ENCODE assay signal across 8 cellular contexts in the genomic region with DNA sequence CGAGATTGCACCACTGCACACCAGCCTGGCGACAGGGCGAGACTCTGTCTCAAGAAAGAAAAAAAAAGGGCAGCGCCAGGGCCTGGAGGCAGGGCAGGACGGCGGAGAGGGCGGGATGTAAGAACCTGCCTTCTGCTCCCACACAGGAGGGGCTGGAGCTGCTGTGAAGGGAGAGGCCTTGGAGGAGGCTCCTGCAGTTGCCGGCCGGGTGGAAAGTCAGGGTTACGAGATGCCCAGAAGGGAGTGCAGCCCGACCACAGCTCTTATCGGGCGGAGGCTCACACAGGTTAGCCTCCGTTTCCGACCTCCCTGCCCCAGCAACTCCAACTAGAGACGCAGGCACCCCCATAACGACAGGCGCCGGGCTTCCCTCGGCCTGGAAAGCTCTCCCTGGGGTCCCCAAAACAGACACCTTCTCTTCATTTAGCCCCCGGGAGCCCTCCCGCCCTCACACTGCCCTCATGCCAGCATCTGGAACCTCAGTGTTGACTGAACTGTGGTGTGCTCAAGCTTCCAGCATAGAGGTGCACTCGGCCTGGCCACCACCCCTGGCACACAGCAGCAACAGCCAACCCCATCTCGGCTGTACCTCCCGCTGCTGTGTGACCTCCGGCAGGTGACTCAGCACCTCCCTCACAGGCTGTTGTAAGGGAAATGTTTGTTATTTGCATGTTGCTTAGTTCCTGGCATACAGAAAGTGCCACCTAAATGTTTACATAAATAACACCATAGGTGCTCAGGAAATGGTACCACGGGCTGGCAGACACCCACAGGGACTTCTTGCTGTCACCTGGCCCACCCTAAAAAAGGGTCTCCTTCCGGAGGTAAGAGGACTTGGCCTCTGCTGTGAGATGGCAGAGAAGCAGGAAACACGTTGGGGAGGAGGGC. TPM values are rescaled to one million over a fixed set of nuclear protein-coding genes. Genes with fewer than 3 reads are reported as not detected.
DNase-seq lines count a peak whose midpoint lies in the region; ATAC-seq and TF ChIP-seq lines count a peak whose summit lies in the region.

No MANE protein-coding gene starts in this region.

- POLR2A ChIA-PET in GM10248 (lab: Yijun Ruan, JAX) = no interaction called here

- peaks cover 50% of the 10 kb centered on the region for H3K27me3 Mint-ChIP-seq in activated CD8-positive, alpha-beta memory T cell treated with anti-CD3 and anti-CD28 coated beads, Interleukin-2, amount 10 ng/mL, durations not matched to agents 7 days and 5 days
- H3K27me3 Mint-ChIP-seq in progenitor cell of endocrine pancreas = peaks cover 25% of the 10 kb centered on the region

- peaks cover 2% of the 10 kb centered on the region for H3K4me1 Mint-ChIP-seq in activated CD8-positive, alpha-beta memory T cell treated with anti-CD3 and anti-CD28 coated beads, Interleukin-2, amount 10 ng/mL, durations not matched to agents 7 days and 5 days
- H3K4me1 Mint-ChIP-seq in progenitor cell of endocrine pancreas (ENCODE audit: low read depth) = peaks cover 15% of the 10 kb centered on the region

- TF ChIP-seq CTCF in fibroblast of pulmonary artery (IDR thresholded peaks at IDR 0.05; ENCODE audit: low read length, missing control alignments) (no peak), progenitor cell of endocrine pancreas (IDR thresholded peaks at IDR 0.05; ENCODE audit: unreplicated experiment) (no peak), GM10248 (IDR thresholded peaks at IDR 0.05; ENCODE audit: control extremely low read depth, extremely low read depth, low read depth, missing control alignments) (no peak)

- DNase-seq in COLO668 (lab: John Stamatoyannopoulos, UW; ENCODE audit: unreplicated experiment) (peak; percentile 90), NCI-H146 (lab: John Stamatoyannopoulos, UW) (peak; percentile 77), fibroblast of pulmonary artery (ENCODE audit: low read depth) (peak; percentile 52), progenitor cell of endocrine pancreas (ENCODE audit: low spot score, unreplicated experiment) (no peak), NCI-H187 treated with DMSO at 0.1 percent for 48 hours (lab: John Stamatoyannopoulos, UW) (no peak), GM10248 (ENCODE audit: extremely low spot score) (no peak)
- peak; percentile 48 for DNase-seq in activated CD8-positive, alpha-beta memory T cell treated with anti-CD3 and anti-CD28 coated beads, Interleukin-2, amount 10 ng/mL, durations not matched to agents 7 days and 5 days

- no peaks in the 10 kb centered on the region for H3K36me3 Mint-ChIP-seq in activated CD8-positive, alpha-beta memory T cell treated with anti-CD3 and anti-CD28 coated beads, Interleukin-2, amount 10 ng/mL, durations not matched to agents 7 days and 5 days
- peaks cover 3% of the 10 kb centered on the region for H3K36me3 Mint-ChIP-seq in progenitor cell of endocrine pancreas (ENCODE audit: insufficient read depth)

- no peak overlapping the region for H3K27ac Mint-ChIP-seq in activated CD8-positive, alpha-beta memory T cell treated with anti-CD3 and anti-CD28 coated beads, Interleukin-2, amount 10 ng/mL, durations not matched to agents 7 days and 5 days
- peak overlapping the region; percentile 98 for H3K27ac Mint-ChIP-seq in progenitor cell of endocrine pancreas

- H3K9me3 Mint-ChIP-seq in activated CD8-positive, alpha-beta memory T cell treated with anti-CD3 and anti-CD28 coated beads, Interleukin-2, amount 10 ng/mL, durations not matched to agents 7 days and 5 days (ENCODE audit: low read depth) = no peaks in the 10 kb centered on the region
- H3K9me3 Mint-ChIP-seq in progenitor cell of endocrine pancreas (ENCODE audit: low read depth) = no peaks in the 10 kb centered on the region

- peak; percentile 71 for ATAC-seq in activated CD8-positive, alpha-beta memory T cell treated with anti-CD3 and anti-CD28 coated beads, Interleukin-2, amount 10 ng/mL, durations not matched to agents 7 days and 5 days
- no peak for ATAC-seq in GM21737 (IDR thresholded peaks at IDR 0.05; ENCODE audit: unreplicated experiment)

- CTCF ChIA-PET in activated CD8-positive, alpha-beta memory T cell treated with anti-CD3 and anti-CD28 coated beads, Interleukin-2, amount 10 ng/mL, durations not matched to agents 7 days and 5 days (lab: Charles Lee) = no interaction called here
- CTCF ChIA-PET in GM10248 (lab: Yijun Ruan, JAX) = interaction anchor here (1.2 kb wide), 1 partner anchor 43 kb away, joined by 3 read pairs; no protein-coding TSS in a partner anchor

- peak overlapping the region; percentile 29 for H3K4me3 ChIP-seq in fibroblast of pulmonary artery (replicated peaks; ENCODE audit: low read depth, low read length)

- H3K4me3 Mint-ChIP-seq in activated CD8-positive, alpha-beta memory T cell treated with anti-CD3 and anti-CD28 coated beads, Interleukin-2, amount 10 ng/mL, durations not matched to agents 7 days and 5 days = no peak overlapping the region
- H3K4me3 Mint-ChIP-seq in progenitor cell of endocrine pancreas (ENCODE audit: low read depth) = peak overlapping the region; percentile 69

RNA-seq across cellular contexts. Expression of gene PLPP2, which starts 1.3 kb away (rescaled TPM):
- not detected for total RNA-seq in activated CD8-positive, alpha-beta memory T cell treated with anti-CD3 and anti-CD28 coated beads, Interleukin-2, amount 10 ng/mL, durations not matched to agents 7 days and 5 days
- 46.3 and 52.7 TPM in 2 replicates for total RNA-seq in progenitor cell of endocrine pancreas

RNA-seq across cellular contexts. Expression of gene MIER2, which starts 54.7 kb away (rescaled TPM):
- total RNA-seq in activated CD8-positive, alpha-beta memory T cell treated with anti-CD3 and anti-CD28 coated beads, Interleukin-2, amount 10 ng/mL, durations not matched to agents 7 days and 5 days = 10 to 100 TPM; 21.6 to 23.8 TPM
- 42.6 and 46.7 TPM in 2 replicates for total RNA-seq in progenitor cell of endocrine pancreas

Comparison
In these comparisons a context has a peak if more than half of its experiments do, and no peak if none do; other contexts are left out.
1. DNase-seq: peak in COLO668 (single experiment), NCI-H146 (single experiment), activated CD8-positive, alpha-beta memory T cell treated with anti-CD3 and anti-CD28 coated beads, Interleukin-2, amount 10 ng/mL, durations not matched to agents 7 days and 5 days (single experiment) and fibroblast of pulmonary artery (single experiment); none in progenitor cell of endocrine pancreas (single experiment), NCI-H187 treated with DMSO at 0.1 percent for 48 hours (single experiment) and GM10248 (single experiment).
2. RNA of gene PLPP2, which starts 1.3 kb away (total RNA-seq): 46.3 to 52.7 TPM in progenitor cell of endocrine pancreas; not detected in activated CD8-positive, alpha-beta memory T cell treated with anti-CD3 and anti-CD28 coated beads, Interleukin-2, amount 10 ng/mL, durations not matched to agents 7 days and 5 days; every median in the first group is over 10 times any median in the second.